Comparison of ENCODE assay signal across 1 cellular context in genomic region chr15:45587861-45588170, GRCh38.
TF ChIP-seq lines count a peak whose summit lies in the region.

No MANE protein-coding gene starts in this region.

TF ChIP-seq in HEK293, 187 proteins besides CTCF, POLR2A, EP300 and RAD21 (continued from another document):
- TF ChIP-seq ZNF148 (tag by site-specific recombination; IDR thresholded peaks at IDR 0.05; ENCODE audit: borderline replicate concordance), result no peak
- no peak for TF ChIP-seq ZNF548 (tag by site-specific recombination; IDR thresholded peaks at IDR 0.05)
- TF ChIP-seq ZNF138 (tag by site-specific recombination; IDR thresholded peaks at IDR 0.05; ENCODE audit: borderline replicate concordance), result no peak
- no peak for TF ChIP-seq SCRT2 (tag by site-specific recombination; IDR thresholded peaks at IDR 0.05)
- TF ChIP-seq ELK4 (IDR thresholded peaks at IDR 0.05; ENCODE audit: borderline replicate concordance, low read depth, low read length), result no peak
- no peak for TF ChIP-seq ZNF621 (tag by site-specific recombination; IDR thresholded peaks at IDR 0.05)
- no peak for TF ChIP-seq ZNF501 (tag by site-specific recombination; IDR thresholded peaks at IDR 0.05)
- no peak for TF ChIP-seq ZNF544 (tag by site-specific recombination; IDR thresholded peaks at IDR 0.05)
- no peak for TF ChIP-seq ZBTB49 (tag by site-specific recombination; IDR thresholded peaks at IDR 0.05; ENCODE audit: low read depth)
